ENCODE assay signal across 12 cellular contexts in genomic region chr11:76382209-76382608, GRCh38. TPM values are rescaled to one million over a fixed set of nuclear protein-coding genes. Genes with fewer than 3 reads are reported as not detected.
DNase-seq lines count a peak whose midpoint lies in the region; ATAC-seq, FAIRE-seq and TF ChIP-seq lines count a peak whose summit lies in the region.
"Had no signal": no experiment of that assay in that cellular context is flagged by ENCODE, and none has a peak within 500 bp of the region (broad histone marks: within the 10 kb centered on the region; RNA-seq: fewer than 3 reads in every experiment).

No MANE protein-coding gene starts in this region.

- no peaks in the 10 kb centered on the region for H3K27me3 Mint-ChIP-seq in CD8-positive, alpha-beta T cell (ENCODE audit: low read depth)
- no peaks in the 10 kb centered on the region for H3K27me3 Mint-ChIP-seq in naive thymus-derived CD4-positive, alpha-beta T cell

- no TSS peak for BruUV-seq in K562 (replicated peaks; lab: Mats Ljungman, UMichigan)

- H3K27ac ChIP-seq in CD8-positive, alpha-beta T cell (ENCODE audit: low read depth, low read length): no peak overlapping the region
- no peak overlapping the region for H3K27ac ChIP-seq in K562 (ENCODE audit: extremely low read depth, low read depth, low read length)
- H3K27ac ChIP-seq in naive thymus-derived CD4-positive, alpha-beta T cell (ENCODE audit: low read depth, low read length): no peak overlapping the region

- POLR2A ChIA-PET in CD8-positive, alpha-beta T cell (lab: Charles Lee): interaction anchor here (1.2 to 1.5 kb wide), 3 partner anchors 60 to 64 kb away, joined by 3 to 4 read pairs (median 4); no protein-coding TSS in a partner anchor
- POLR2A ChIA-PET in K562 (lab: Yijun Ruan, JAX): interaction anchor here (0.6 to 2.3 kb wide), 4 partner anchors 8 to 623 kb away, joined by 3 to 8 read pairs (median 4); no protein-coding TSS in a partner anchor
- POLR2A ChIA-PET in naive thymus-derived CD4-positive, alpha-beta T cell (lab: Charles Lee): interaction anchor here (3.0 kb wide), 1 partner anchor 63 kb away, joined by 8 read pairs; the partner anchor contains the start of gene EMSY

- no peaks in the 10 kb centered on the region for H3K9me3 Mint-ChIP-seq in CD8-positive, alpha-beta T cell
- H3K9me3 Mint-ChIP-seq in naive thymus-derived CD4-positive, alpha-beta T cell: no peaks in the 10 kb centered on the region

- H3K9ac ChIP-seq in K562 (ENCODE audit: insufficient read depth in 1 of 2, low read depth in 2 of 2, low read length in 2 of 2): peak overlapping the region; percentile 48 to 62; a peak in 2 of 4 replicates

- no peaks in the 10 kb centered on the region for H3K27me3 ChIP-seq in CD8-positive, alpha-beta T cell (ENCODE audit: insufficient read depth, low read length)
- H3K27me3 ChIP-seq in K562 (ENCODE audit: control insufficient read depth in 2 of 2, insufficient read depth in 2 of 2, low read length in 2 of 2): no peaks in the 10 kb centered on the region
- no peaks in the 10 kb centered on the region for H3K27me3 ChIP-seq in naive thymus-derived CD4-positive, alpha-beta T cell (ENCODE audit: control insufficient read depth in 2 of 2, insufficient read depth in 2 of 2, low read length in 2 of 2)

- H3K36me3 ChIP-seq in CD8-positive, alpha-beta T cell (ENCODE audit: insufficient read depth, low read length): no peaks in the 10 kb centered on the region
- no peaks in the 10 kb centered on the region for H3K36me3 ChIP-seq in K562 (ENCODE audit: control insufficient read depth, insufficient read depth, low read length)
- H3K36me3 ChIP-seq in naive thymus-derived CD4-positive, alpha-beta T cell (ENCODE audit: control insufficient read depth in 2 of 3, insufficient read depth in 3 of 3, low read length in 3 of 3): no peaks in the 10 kb centered on the region

- H3K4me2 ChIP-seq in K562 (ENCODE audit: insufficient read depth, low read length): peak overlapping the region; percentile 98

- in situ Hi-C loops in K562 (cut with MboI): no loop called here

- peak overlapping the region; percentile 94 for H3K4me3 Mint-ChIP-seq in CD8-positive, alpha-beta T cell
- H3K4me3 Mint-ChIP-seq in naive thymus-derived CD4-positive, alpha-beta T cell: peak overlapping the region; percentile 90 to 97 (median 94)

- FAIRE-seq in K562 (lab: Jason Lieb, UNC): no peak
- FAIRE-seq: colon had no signal

- H3K9me1 ChIP-seq in K562 (ENCODE audit: control insufficient read depth, insufficient read depth, low read length): no peaks in the 10 kb centered on the region

- no peak overlapping the region for H3K27ac Mint-ChIP-seq in CD8-positive, alpha-beta T cell
- peak overlapping the region in 3 of 9 donors; percentile 26 to 81 (median 80) for H3K27ac Mint-ChIP-seq in naive thymus-derived CD4-positive, alpha-beta T cell

- 52% methylated on average over 6 of the region's 6 CpGs for WGBS in K562 (ENCODE audit: insufficient coverage, low coverage, missing lambda C conversion rate)

- no peaks in the 10 kb centered on the region for H3K9me3 ChIP-seq in CD8-positive, alpha-beta T cell (ENCODE audit: low read length)
- H3K9me3 ChIP-seq in K562 (replicated peaks; ENCODE audit: control insufficient read depth, insufficient read depth, low read depth, low read length): no peaks in the 10 kb centered on the region
- H3K9me3 ChIP-seq in naive thymus-derived CD4-positive, alpha-beta T cell (ENCODE audit: control insufficient read depth in 2 of 3, low read length in 3 of 3): no peaks in the 10 kb centered on the region

- H4K20me1 ChIP-seq in K562 (replicated peaks; ENCODE audit: control insufficient read depth, insufficient read depth, low read length): no peaks in the 10 kb centered on the region; the same call in 1 of the 2 replicates

- DNase-seq in CD8-positive, alpha-beta T cell: no peak
- no peak for DNase-seq in Jurkat, Clone E6-1 (ENCODE audit: low read depth, low spot score)
- DNase-seq in K562 (ENCODE audit: extremely low read depth in 1 of 4, low spot score in 3 of 4) (no peak), ecto neural progenitor cell (ENCODE audit: low spot score) (no peak), HuH-7 (ENCODE audit: low spot score) (no peak)
- DNase-seq in naive thymus-derived CD4-positive, alpha-beta T cell: no peak
- DNase-seq in stimulated activated naive CD4-positive, alpha-beta T cell (lab: John Stamatoyannopoulos, UW): no peak
- DNase-seq: H7, KBM-7, left ventricle myocardium superior had no signal

- TF ChIP-seq CTCF in CD8-positive, alpha-beta T cell (IDR thresholded peaks at IDR 0.05): no peak
- no peak for TF ChIP-seq CTCF in K562 (IDR thresholded peaks at IDR 0.05 in 2 of 3, conservative IDR thresholded peaks at IDR 0.05 in 1 of 3; ENCODE audit: insufficient read depth in 2 of 3, low read depth in 1 of 3, low read length in 3 of 3)

- H3K79me2 ChIP-seq in K562 (ENCODE audit: control insufficient read depth, insufficient read depth, low read length): peaks cover 37% of the 10 kb centered on the region

- no peak overlapping the region for H3K4me3 ChIP-seq in CD8-positive, alpha-beta T cell (ENCODE audit: low read depth, low read length)
- peak overlapping the region; percentile 95 for H3K4me3 ChIP-seq in Jurkat, Clone E6-1 (ENCODE audit: low read length)
- peak overlapping the region; percentile 92 for H3K4me3 ChIP-seq in K562
- peak overlapping the region; percentile 86 for H3K4me3 ChIP-seq in naive thymus-derived CD4-positive, alpha-beta T cell (ENCODE audit: low read length)

- peak overlapping the region; percentile 97 for H2AFZ ChIP-seq in K562 (ENCODE audit: low read depth, low read length)

- CTCF ChIA-PET in CD8-positive, alpha-beta T cell (lab: Charles Lee): interaction anchor here (1.0 kb wide), 1 partner anchor 12 kb away, joined by 3 read pairs; no protein-coding TSS in a partner anchor
- CTCF ChIA-PET in K562 (lab: Yijun Ruan, JAX; ENCODE audit: low intra/inter-chr PET ratio): no interaction called here
- CTCF ChIA-PET in naive thymus-derived CD4-positive, alpha-beta T cell (lab: Charles Lee): no interaction called here

- H3K4me1 ChIP-seq in CD8-positive, alpha-beta T cell (ENCODE audit: insufficient read depth, low read length): peaks cover 34% of the 10 kb centered on the region
- H3K4me1 ChIP-seq in K562 (replicated peaks in 1 of 2; ENCODE audit: control insufficient read depth in 2 of 2, insufficient read depth in 2 of 2, low read length in 2 of 2): peaks cover 5 to 11% of the 10 kb centered on the region in 2 experiments; a peak in 4 of 5 replicates
- H3K4me1 ChIP-seq in naive thymus-derived CD4-positive, alpha-beta T cell (ENCODE audit: control insufficient read depth in 2 of 2, insufficient read depth in 2 of 2, low read length in 2 of 2): peaks cover 22 to 32% of the 10 kb centered on the region in 2 donors

- no peak for TF ChIP-seq RAD21 in K562 (CRISPR knock-in tag; conservative IDR thresholded peaks at IDR 0.05 in 1 of 2, IDR thresholded peaks at IDR 0.05 in 1 of 2)

- intact Hi-C loops in CD8-positive, alpha-beta T cell (cut with DNase I, micrococcal nuclease): loop anchor here (5.0 to 10.0 kb wide), 6 partner anchors 820 to 1985 kb away; partner anchors contain the start of genes INTS4 (in 1 of the 2), PGM2L1 (in 1 of the 2), RPS3 (in 1 of the 2) and SERPINH1 (in 1 of the 2)
- intact Hi-C loops in K562 (cut with micrococcal nuclease): loop anchor here (5.0 kb wide), 1 partner anchor 60 kb away; no protein-coding TSS in a partner anchor
- intact Hi-C loops in naive thymus-derived CD4-positive, alpha-beta T cell (cut with micrococcal nuclease): loop anchor here (5.0 to 10.0 kb wide), 3 partner anchors 855 to 1985 kb away; partner anchors contain the start of genes GDPD5 (in 1 of the 2), KCTD21 (in 1 of the 2), PGM2L1 (in 1 of the 2) and USP35 (in 1 of the 2)

- ATAC-seq in CD8-positive, alpha-beta T cell: no peak
- ATAC-seq in K562: no peak
- ATAC-seq in naive thymus-derived CD4-positive, alpha-beta T cell: no peak
- no peak for ATAC-seq in HG02885 (IDR thresholded peaks at IDR 0.05; ENCODE audit: poor library complexity, unreplicated experiment)
- ATAC-seq: left ventricle myocardium superior had no signal

- H3K4me1 Mint-ChIP-seq in CD8-positive, alpha-beta T cell (ENCODE audit: low read depth): peaks cover 62% of the 10 kb centered on the region
- H3K4me1 Mint-ChIP-seq in naive thymus-derived CD4-positive, alpha-beta T cell: peaks cover 46 to 68% (median 62%) of the 10 kb centered on the region in 7 donors

- peaks cover 21% of the 10 kb centered on the region for H3K36me3 Mint-ChIP-seq in CD8-positive, alpha-beta T cell
- peaks cover 0 to 17% (median 7%) of the 10 kb centered on the region in 5 donors for H3K36me3 Mint-ChIP-seq in naive thymus-derived CD4-positive, alpha-beta T cell

- no peak for TF ChIP-seq POLR2A in K562 (conservative IDR thresholded peaks at IDR 0.05)

- no peak for TF ChIP-seq EP300 in K562 (IDR thresholded peaks at IDR 0.05; ENCODE audit: low read length)

RNA-seq across cellular contexts. Expression of gene GVQW3, which starts 1.1 kb away (rescaled TPM):
- total RNA-seq in CD8-positive, alpha-beta T cell: 1 to 10 TPM; 1.4 to 1.6 TPM
- polyA plus RNA-seq in Jurkat, Clone E6-1 (2012; ENCODE audit: insufficient read depth, insufficient read length): 5.7 TPM
- 13.5 and 15.1 TPM in 2 replicates for total RNA-seq in K562 (2011; cell fraction: chromatin; rRNA removed; ENCODE audit: low replicate concordance)
- total RNA-seq in K562 (2011; cell fraction: nucleolus; rRNA removed): 11.0 and 11.1 TPM in 2 replicates
- total RNA-seq in K562 (2011; cell fraction: nucleoplasm; rRNA removed): 12.1 and 14.4 TPM in 2 replicates
- total RNA-seq in K562 (2014; rRNA removed): 1.6 and 1.8 TPM in 2 replicates
- total RNA-seq in K562 (2014; rRNA removed; fragmentation: Illumina TruSeq; extraction: Trizol): 2.1 and 2.6 TPM in 2 replicates
- 2.6 and 3.3 TPM in 2 replicates for total RNA-seq in K562 (2015; rRNA removed; fragmentation: Illumina TruSeq; extraction: Trizol)
- total RNA-seq in K562 (2021): 1.8 and 1.9 TPM in 2 replicates
- 5.7 and 7.3 TPM in 2 replicates for polyA plus RNA-seq in K562 (2011; rRNA removed)
- 3.2 and 7.5 TPM in 2 replicates for polyA plus RNA-seq in K562 (2011; cell fraction: cytosol; rRNA removed)
- 11.6 and 12.1 TPM in 2 replicates for polyA plus RNA-seq in K562 (2011; cell fraction: nucleus; rRNA removed)
- polyA plus RNA-seq in K562 (2012): 1.1 and 3.1 TPM in 2 replicates
- polyA plus RNA-seq in K562 (2014; fragmentation: Illumina TruSeq; extraction: Trizol): 2.1 and 2.2 TPM in 2 replicates
- 1 to 10 TPM in 1 of 2 experiments, under 1 TPM in 1; 0.66 to 1.0 TPM for polyA plus RNA-seq in K562 (2014; fragmentation: Nextera tagmentation; extraction: Ambion mirVana)
- polyA plus RNA-seq in K562 (2014; rRNA removed): 3.0 and 3.4 TPM in 2 replicates
- 8.6 and 8.8 TPM in 2 replicates for polyA minus RNA-seq in K562 (2011; rRNA and poly(A)+ RNA removed)
- polyA minus RNA-seq in K562 (2011; cell fraction: cytosol; rRNA and poly(A)+ RNA removed): 1.7 and 3.0 TPM in 2 replicates
- polyA minus RNA-seq in K562 (2011; cell fraction: nucleus; rRNA and poly(A)+ RNA removed): 8.5 and 13.7 TPM in 2 replicates
- total RNA-seq in naive thymus-derived CD4-positive, alpha-beta T cell: 1 to 10 TPM; 3.6 to 9.1 (median 6.7) TPM
- 1 to 10 TPM; 2.1 to 4.1 TPM for polyA plus RNA-seq in naive thymus-derived CD4-positive, alpha-beta T cell

RNA-seq across cellular contexts. Expression of gene THAP12, which starts 1.3 kb away (rescaled TPM):
- 10 to 100 TPM; 44.7 to 47.2 TPM for total RNA-seq in CD8-positive, alpha-beta T cell
- 36.3 TPM for polyA plus RNA-seq in Jurkat, Clone E6-1 (2012; ENCODE audit: insufficient read depth, insufficient read length)
- 21.4 and 66.8 TPM in 2 replicates for total RNA-seq in K562 (2011; cell fraction: chromatin; rRNA removed; ENCODE audit: low replicate concordance)
- 12.5 and 15.0 TPM in 2 replicates for total RNA-seq in K562 (2011; cell fraction: nucleolus; rRNA removed)
- 30.7 and 47.6 TPM in 2 replicates for total RNA-seq in K562 (2011; cell fraction: nucleoplasm; rRNA removed)
- 40.2 and 44.1 TPM in 2 replicates for total RNA-seq in K562 (2014; rRNA removed)
- 92.9 and 113 TPM in 2 replicates for total RNA-seq in K562 (2014; rRNA removed; fragmentation: Illumina TruSeq; extraction: Trizol)
- 94.8 and 103 TPM in 2 replicates for total RNA-seq in K562 (2015; rRNA removed; fragmentation: Illumina TruSeq; extraction: Trizol)
- 57.8 and 58.9 TPM in 2 replicates for total RNA-seq in K562 (2021)
- 70.7 and 92.1 TPM in 2 replicates for polyA plus RNA-seq in K562 (2011; rRNA removed)
- 12.7 and 29.0 TPM in 2 replicates for polyA plus RNA-seq in K562 (2011; cell fraction: cytosol; rRNA removed)
- polyA plus RNA-seq in K562 (2011; cell fraction: nucleus; rRNA removed): 18.0 and 26.6 TPM in 2 replicates
- polyA plus RNA-seq in K562 (2012): 41.5 and 43.3 TPM in 2 replicates
- 76.7 and 98.1 TPM in 2 replicates for polyA plus RNA-seq in K562 (2014; fragmentation: Illumina TruSeq; extraction: Trizol)
- 10 to 100 TPM; 28.1 to 28.8 TPM for polyA plus RNA-seq in K562 (2014; fragmentation: Nextera tagmentation; extraction: Ambion mirVana)
- 49.6 and 56.5 TPM in 2 replicates for polyA plus RNA-seq in K562 (2014; rRNA removed)
- polyA minus RNA-seq in K562 (2011; rRNA and poly(A)+ RNA removed): 77.9 and 84.1 TPM in 2 replicates
- 20.8 and 31.0 TPM in 2 replicates for polyA minus RNA-seq in K562 (2011; cell fraction: cytosol; rRNA and poly(A)+ RNA removed)
- polyA minus RNA-seq in K562 (2011; cell fraction: nucleus; rRNA and poly(A)+ RNA removed): 14.3 and 26.2 TPM in 2 replicates
- total RNA-seq in naive thymus-derived CD4-positive, alpha-beta T cell: 10 to 100 TPM; 40.3 to 57.9 (median 51.1) TPM
- polyA plus RNA-seq in naive thymus-derived CD4-positive, alpha-beta T cell: 10 to 100 TPM; 54.6 to 55.8 TPM
